In genomic region chr11:105003151-105003550, GRCh38 we compare ENCODE assay signal across 9 cellular contexts. TPM values are rescaled to one million over a fixed set of nuclear protein-coding genes. Genes with fewer than 3 reads are reported as not detected.
"Had no signal": no experiment of that assay in that cellular context is flagged by ENCODE, and none has a peak within 500 bp of the region (broad histone marks: within the 10 kb centered on the region; RNA-seq: fewer than 3 reads in every experiment).

No MANE protein-coding gene starts in this region.

- H3K4me3 Mint-ChIP-seq: GM23338, H9, IgD-negative memory B cell had no signal

- H3K4me2 ChIP-seq: GM23338 had no signal

- FAIRE-seq: H1, H54, HTR-8/SVneo had no signal

- DNase-seq: H9, HCEC 1CT, KG1 had no signal

- H3K36me3 Mint-ChIP-seq: IgD-negative memory B cell had no signal

- ATAC-seq: GM23338 had no signal

- H3K9me3 Mint-ChIP-seq: GM23338, H9, IgD-negative memory B cell had no signal

- H3K27ac Mint-ChIP-seq: GM23338, H9, IgD-negative memory B cell had no signal

- H2AFZ ChIP-seq: GM23338 had no signal

- H3K4me3 ChIP-seq: GM23338 had no signal

- H3K4me1 Mint-ChIP-seq: GM23338 had no signal

- H3K27me3 Mint-ChIP-seq: IgD-negative memory B cell had no signal

RNA-seq across cellular contexts. Expression of gene CASP5, which starts 19.8 kb away (rescaled TPM):
- total RNA-seq: GM23338, H1, H9, HT-29 had no signal
- polyA plus RNA-seq: GM23338, H1 had no signal

RNA-seq across cellular contexts. Expression of gene CASP1, which starts 31.8 kb away (rescaled TPM):
- total RNA-seq: H1, H9, HT-29 had no signal
- polyA plus RNA-seq: GM23338, H1 had no signal

RNA-seq across cellular contexts. Expression of gene CASP4, which starts 34.8 kb away (rescaled TPM):
- total RNA-seq: H1, H9 had no signal
- polyA plus RNA-seq: GM23338 had no signal

RNA-seq across cellular contexts. Expression of gene CARD16, which starts 42.0 kb away (rescaled TPM):
- total RNA-seq: GM23338, H1, H9, HT-29 had no signal
- polyA plus RNA-seq: GM23338, H1 had no signal
